In the genomic region with DNA sequence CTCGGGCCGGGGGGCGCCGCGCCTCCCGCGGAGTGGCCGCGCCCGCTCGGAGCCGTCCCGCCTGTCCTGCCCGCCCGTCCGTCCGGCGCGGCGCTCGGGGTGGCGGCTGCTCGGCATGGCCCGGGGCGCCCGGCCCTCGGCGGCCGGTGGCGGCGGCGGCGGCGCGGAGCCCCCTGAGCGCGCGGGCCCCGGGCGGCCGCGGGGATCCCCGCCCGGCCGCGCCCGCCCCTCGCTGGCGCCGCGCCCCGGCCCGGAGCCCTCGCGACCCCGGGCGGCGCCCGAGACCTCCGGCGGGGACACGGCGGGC, we compare ENCODE assay signal across 8 cellular contexts. TPM values are rescaled to one million over a fixed set of nuclear protein-coding genes. Genes with fewer than 3 reads are reported as not detected.
DNase-seq lines count a peak whose midpoint lies in the region; ATAC-seq and TF ChIP-seq lines count a peak whose summit lies in the region.

No MANE protein-coding gene starts in this region.

- H3K36me3 ChIP-seq in GM06990 (ENCODE audit: control insufficient read depth, insufficient read depth, low read length) = no peaks in the 10 kb centered on the region
- no peaks in the 10 kb centered on the region for H3K36me3 ChIP-seq in mucosa of descending colon (ENCODE audit: low read depth)

- H3K27ac Mint-ChIP-seq in activated B cell treated with CpG ODN at 0.5 μM for 24 hours = no peak overlapping the region
- no peak overlapping the region for H3K27ac Mint-ChIP-seq in activated CD4-positive, alpha-beta T cell treated with anti-CD3 and anti-CD28 coated beads, Interleukin-2, amount 10 ng/mL, durations not matched to agents 24 days and 14 days
- H3K27ac Mint-ChIP-seq in activated T-cell treated with anti-CD3 and anti-CD28 coated beads, Interleukin-2, amount 50 U/mL, for 24 hours = no peak overlapping the region

- H3K27me3 Mint-ChIP-seq in activated B cell treated with CpG ODN at 0.5 μM for 24 hours = peaks cover 36% of the 10 kb centered on the region
- peaks cover 61% of the 10 kb centered on the region for H3K27me3 Mint-ChIP-seq in activated CD4-positive, alpha-beta T cell treated with anti-CD3 and anti-CD28 coated beads, Interleukin-2, amount 10 ng/mL, durations not matched to agents 24 days and 14 days
- peaks cover 39% of the 10 kb centered on the region for H3K27me3 Mint-ChIP-seq in activated T-cell treated with anti-CD3 and anti-CD28 coated beads, Interleukin-2, amount 50 U/mL, for 24 hours

- H3K9me3 ChIP-seq in mucosa of descending colon = no peaks in the 10 kb centered on the region

- peaks cover 10% of the 10 kb centered on the region for H3K4me1 ChIP-seq in mucosa of descending colon (ENCODE audit: low read depth)

- H3K4me3 ChIP-seq in GM06990 (replicated peaks; ENCODE audit: low read depth, low read length) (0 out of 2 replicates have a peak overlapping the region, but pooled peaks have one; percentile 14), mucosa of descending colon (peak overlapping the region; percentile 19)

- TF ChIP-seq CTCF in GM06990 (IDR thresholded peaks at IDR 0.05; ENCODE audit: insufficient read depth, low read length, poor library complexity, severe bottlenecking) = no peak
- TF ChIP-seq CTCF in activated B cell treated with CpG ODN at 0.5 μM for 24 hours (IDR thresholded peaks at IDR 0.05) = no peak
- no peak for TF ChIP-seq CTCF in mucosa of descending colon (IDR thresholded peaks at IDR 0.05)

- intact Hi-C loops in activated B cell treated with CpG ODN at 0.5 μM for 24 hours (cut with micrococcal nuclease) = loop anchor here (1.0 to 5.0 kb wide), 6 partner anchors 296 to 1476 kb away; a partner anchor contains a TSS
- intact Hi-C loops in mucosa of descending colon (cut with DNase I, micrococcal nuclease) = no loop called here
- intact Hi-C loops in activated CD4-positive, alpha-beta T cell treated with anti-CD3 and anti-CD28 coated beads, Interleukin-2, amount 10 ng/mL, durations not matched to agents 24 days and 14 days (cut with micrococcal nuclease) = loop anchor here (2.0 to 5.0 kb wide), 3 partner anchors 161 to 437 kb away; no protein-coding TSS in a partner anchor

- ATAC-seq in HG02588 (IDR thresholded peaks at IDR 0.05; ENCODE audit: unreplicated experiment) = peak; percentile 16
- no peak for ATAC-seq in activated B cell treated with CpG ODN at 0.5 μM for 24 hours (ENCODE audit: low read depth)
- ATAC-seq in mucosa of descending colon = no peak

- no peak for DNase-seq in GM06990 (ENCODE audit: extremely low read depth, insufficient read length)
- DNase-seq in activated B cell treated with CpG ODN at 0.5 μM for 24 hours = no peak
- no peak for DNase-seq in mucosa of descending colon
- no peak for DNase-seq in NCI-H1105 (lab: John Stamatoyannopoulos, UW)
- DNase-seq in activated CD8-positive, alpha-beta memory T cell treated with anti-CD3 and anti-CD28 coated beads, Interleukin-2, amount 50 U/mL, for 48 hours = no peak
- no peak for DNase-seq in activated CD4-positive, alpha-beta T cell treated with anti-CD3 and anti-CD28 coated beads, Interleukin-2, amount 10 ng/mL, durations not matched to agents 24 days and 14 days
- DNase-seq in activated T-cell treated with anti-CD3 and anti-CD28 coated beads, Interleukin-2, amount 50 U/mL, for 24 hours = no peak

- H3K36me3 Mint-ChIP-seq in activated B cell treated with CpG ODN at 0.5 μM for 24 hours (ENCODE audit: low read depth) = no peaks in the 10 kb centered on the region
- peaks cover 1% of the 10 kb centered on the region for H3K36me3 Mint-ChIP-seq in activated CD4-positive, alpha-beta T cell treated with anti-CD3 and anti-CD28 coated beads, Interleukin-2, amount 10 ng/mL, durations not matched to agents 24 days and 14 days (ENCODE audit: low read depth)
- H3K36me3 Mint-ChIP-seq in activated T-cell treated with anti-CD3 and anti-CD28 coated beads, Interleukin-2, amount 50 U/mL, for 24 hours (ENCODE audit: low read depth) = no peaks in the 10 kb centered on the region

- H3K27me3 ChIP-seq in GM06990 (replicated peaks; ENCODE audit: control insufficient read depth, insufficient read depth, low read length) = no peaks in the 10 kb centered on the region; the same call in 1 of the 2 replicates

- POLR2A ChIA-PET in activated B cell treated with CpG ODN at 0.5 μM for 24 hours (lab: Charles Lee) = interaction anchor here (0.7 kb wide), 1 partner anchor 19 kb away, joined by 3 read pairs; no protein-coding TSS in a partner anchor

- CTCF ChIA-PET in activated B cell treated with CpG ODN at 0.5 μM for 24 hours (lab: Charles Lee) = interaction anchor here (0.9 to 1.4 kb wide), 3 partner anchors 9 to 794 kb away, joined by 3 to 4 read pairs (median 3); no protein-coding TSS in a partner anchor

- H3K9me3 Mint-ChIP-seq in activated B cell treated with CpG ODN at 0.5 μM for 24 hours = no peaks in the 10 kb centered on the region
- no peaks in the 10 kb centered on the region for H3K9me3 Mint-ChIP-seq in activated CD4-positive, alpha-beta T cell treated with anti-CD3 and anti-CD28 coated beads, Interleukin-2, amount 10 ng/mL, durations not matched to agents 24 days and 14 days
- H3K9me3 Mint-ChIP-seq in activated T-cell treated with anti-CD3 and anti-CD28 coated beads, Interleukin-2, amount 50 U/mL, for 24 hours = no peaks in the 10 kb centered on the region

- H3K4me1 Mint-ChIP-seq in activated B cell treated with CpG ODN at 0.5 μM for 24 hours = peaks cover 11% of the 10 kb centered on the region
- H3K4me1 Mint-ChIP-seq in activated CD4-positive, alpha-beta T cell treated with anti-CD3 and anti-CD28 coated beads, Interleukin-2, amount 10 ng/mL, durations not matched to agents 24 days and 14 days = peaks cover 12% of the 10 kb centered on the region
- peaks cover 18% of the 10 kb centered on the region for H3K4me1 Mint-ChIP-seq in activated T-cell treated with anti-CD3 and anti-CD28 coated beads, Interleukin-2, amount 50 U/mL, for 24 hours (ENCODE audit: low read depth)

- peak overlapping the region; percentile 59 for H3K4me3 Mint-ChIP-seq in activated B cell treated with CpG ODN at 0.5 μM for 24 hours
- H3K4me3 Mint-ChIP-seq in activated CD4-positive, alpha-beta T cell treated with anti-CD3 and anti-CD28 coated beads, Interleukin-2, amount 10 ng/mL, durations not matched to agents 24 days and 14 days = no peak overlapping the region
- H3K4me3 Mint-ChIP-seq in activated T-cell treated with anti-CD3 and anti-CD28 coated beads, Interleukin-2, amount 50 U/mL, for 24 hours = no peak overlapping the region

RNA-seq across cellular contexts. Expression of a gene that starts 0.4 kb away (rescaled TPM):
- 0.32 and 1.3 TPM in 2 replicates for total RNA-seq in activated B cell treated with CpG ODN at 0.5 μM for 24 hours
- total RNA-seq in mucosa of descending colon = 10 to 100 TPM in 1 of 3 donors, 1 to 10 TPM in 2; 2.7 to 20.2 (median 4.2) TPM
- total RNA-seq in activated CD4-positive, alpha-beta T cell treated with anti-CD3 and anti-CD28 coated beads, Interleukin-2, amount 10 ng/mL, durations not matched to agents 24 days and 14 days = 0.14 and 0.16 TPM in 2 replicates

Comparison
In these comparisons a context has a peak if more than half of its experiments do, and no peak if none do; other contexts are left out.
1. intact Hi-C loops: an anchor here in activated B cell treated with CpG ODN at 0.5 μM for 24 hours (1.0 to 5.0 kb wide) and activated CD4-positive, alpha-beta T cell treated with anti-CD3 and anti-CD28 coated beads, Interleukin-2, amount 10 ng/mL, durations not matched to agents 24 days and 14 days (2.0 to 5.0 kb wide); none called in mucosa of descending colon.